8 cellular contexts compared by ENCODE assay signal in genomic region chr2:120675460-120676130, GRCh38.
DNase-seq lines count a peak whose midpoint lies in the region; ATAC-seq and TF ChIP-seq lines count a peak whose summit lies in the region.

No MANE protein-coding gene starts in this region.

- in situ Hi-C loops in brain microvascular endothelial cell (cut with HindIII; ENCODE audit: low pct_ligation_motif_present, low sequenced_read_pairs): no loop called here

- no peak overlapping the region for H3K9ac ChIP-seq in SU-DHL-6 (ENCODE audit: low read length)

- no peaks in the 10 kb centered on the region for H4K20me1 ChIP-seq in SU-DHL-6 (ENCODE audit: low read depth, low read length)

- peak; percentile 80 for DNase-seq in D341Med (ENCODE audit: low spot score)
- peak; percentile 25 for DNase-seq in HK-2 (ENCODE audit: unreplicated experiment)
- DNase-seq in brain microvascular endothelial cell: peak; percentile 64
- DNase-seq in kidney glomerular epithelial cell (lab: John Stamatoyannopoulos, UW): peak; percentile 33
- DNase-seq in stimulated activated CD4-positive, alpha-beta T cell treated with anti-CD3 and anti-CD28 coated beads, Interleukin-4, amount 100 ng/mL, for 48 hours (ENCODE audit: low read depth in 2 of 2): peak; percentile 28 to 42
- DNase-seq in GOT3 (lab: John Stamatoyannopoulos, UW): no peak

- H3K36me3 ChIP-seq in SU-DHL-6 (ENCODE audit: low read length): no peaks in the 10 kb centered on the region
- no peaks in the 10 kb centered on the region for H3K36me3 ChIP-seq in brain microvascular endothelial cell (replicated peaks)

- TF ChIP-seq CTCF in SU-DHL-6 (IDR thresholded peaks at IDR 0.05; ENCODE audit: insufficient read depth, low read length, poor library complexity, severe bottlenecking): peak; percentile 43
- TF ChIP-seq CTCF in brain microvascular endothelial cell (IDR thresholded peaks at IDR 0.05; ENCODE audit: low read depth, low read length, missing control alignments): peak; percentile 83

- H3K4me3 ChIP-seq in SU-DHL-6 (ENCODE audit: insufficient read depth, low read length, poor library complexity, severe bottlenecking): no peak overlapping the region
- H3K4me3 ChIP-seq in brain microvascular endothelial cell (ENCODE audit: low read depth, low read length): no peak overlapping the region

- no peak overlapping the region for H3K4me2 ChIP-seq in SU-DHL-6 (ENCODE audit: low read depth, low read length, poor library complexity, severe bottlenecking)

- H3F3A ChIP-seq in SU-DHL-6 (ENCODE audit: insufficient read depth): no peaks in the 10 kb centered on the region

- H2AFZ ChIP-seq in SU-DHL-6 (ENCODE audit: low read depth, low read length, severe bottlenecking): no peak overlapping the region

- H3K27me3 ChIP-seq in SU-DHL-6 (ENCODE audit: low read length) (no peaks in the 10 kb centered on the region), brain microvascular endothelial cell (replicated peaks) (no peaks in the 10 kb centered on the region)

- no peak for ATAC-seq in GM18868 (IDR thresholded peaks at IDR 0.05; ENCODE audit: unreplicated experiment)

- H3K9me3 ChIP-seq in SU-DHL-6 (ENCODE audit: insufficient read depth, low read length): no peaks in the 10 kb centered on the region

- H3K27ac ChIP-seq in SU-DHL-6 (ENCODE audit: low read depth, low read length) (no peak overlapping the region), brain microvascular endothelial cell (no peak overlapping the region)

- H3K79me2 ChIP-seq in SU-DHL-6 (ENCODE audit: insufficient read depth, low read length): no peaks in the 10 kb centered on the region

- no peaks in the 10 kb centered on the region for H3K9me2 ChIP-seq in SU-DHL-6 (replicated peaks; ENCODE audit: insufficient read depth, low read length)
